In the genomic region with DNA sequence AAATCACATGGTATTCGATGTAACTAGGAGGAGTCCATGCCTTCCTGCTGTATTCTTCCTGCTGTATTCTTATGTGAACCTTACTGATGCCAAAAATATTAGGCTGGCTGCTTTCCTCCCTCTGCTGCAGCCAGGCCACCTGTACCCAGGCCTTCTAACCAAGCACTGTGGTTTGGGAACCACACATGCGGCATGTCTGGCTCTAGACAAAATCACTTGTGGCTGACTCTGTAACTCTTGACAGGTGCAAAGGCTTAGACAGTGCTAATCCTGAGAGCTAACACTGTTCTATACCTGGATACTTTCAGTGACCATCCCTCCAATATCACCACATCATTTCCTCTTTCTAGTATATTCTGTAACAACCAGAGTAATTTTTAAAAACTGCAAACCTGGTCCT, we compare ENCODE assay signal across 27 cellular contexts.
"Had no signal": no experiment of that assay in that cellular context is flagged by ENCODE, and none has a peak within 500 bp of the region (broad histone marks: within the 10 kb centered on the region; RNA-seq: fewer than 3 reads in every experiment).

No MANE protein-coding gene starts in this region.

- H3K9me3 ChIP-seq: lower lobe of right lung, neutrophil, ovary, right atrium auricular region, right lobe of liver, uterus had no signal

- H3K4me2 ChIP-seq: hepatocyte, neural progenitor cell, smooth muscle cell had no signal

- H3K79me2 ChIP-seq: hepatocyte had no signal

- ATAC-seq: left cardiac atrium; left lobe of liver; lower lobe of right lung; natural killer cell; right lobe of liver; stimulated activated memory B cell treated with anti-CD40 and anti-IgM and Interleukin-4, amounts not matched to agents 10 μg/mL and 1 μg/mL and 100 μg/mL, for 72 hours; stimulated activated naive CD8-positive, alpha-beta T cell treated with anti-CD3 and anti-CD28 coated beads, Interleukin-15, amount 100 ng/mL, for 72 hours had no signal

- H3K27ac ChIP-seq: hepatocyte, lower lobe of right lung, neural progenitor cell, neutrophil, ovary, right atrium auricular region, right lobe of liver, tibial nerve, uterus had no signal

- H3K9ac ChIP-seq: neural progenitor cell had no signal

- H3K4me1 ChIP-seq: lower lobe of right lung, neural progenitor cell, right atrium auricular region, right lobe of liver, tibial nerve, uterus had no signal

- H3K4me3 ChIP-seq: hepatocyte, lower lobe of right lung, neural progenitor cell, ovary, right atrium auricular region, right lobe of liver, smooth muscle cell, tibial nerve, uterus had no signal

- H3K36me3 ChIP-seq: lower lobe of right lung, neural progenitor cell, neutrophil, ovary, right atrium auricular region, right lobe of liver, tibial nerve, uterus had no signal

- DNase-seq: kidney glomerular epithelial cell; left cardiac atrium; lower lobe of right lung; mammary epithelial cell; mesenchymal stem cell; naive B cell; natural killer cell; nephron progenitor cell; occipital lobe; ovary; right lobe of liver; stimulated activated CD4-positive, alpha-beta T cell treated with anti-CD3 and anti-CD28 coated beads, Interleukin-1b, Interleukin-23, amount 100 ng/mL, for 48 hours; stimulated activated CD4-positive, alpha-beta T cell treated with anti-CD3 and anti-CD28 coated beads, Interleukin-2, amount 100 ng/mL, for 48 hours; stimulated activated CD4-positive, alpha-beta T cell treated with anti-CD3 and anti-CD28 coated beads, Interleukin-4, amount 100 ng/mL, for 4 hours; stimulated activated CD8-positive, alpha-beta memory T cell treated with anti-CD3 and anti-CD28 coated beads, Interleukin-4, amount 100 ng/mL, for 48 hours; stimulated activated naive CD4-positive, alpha-beta T cell treated with Interleukin-2 at 50 U/mL for 16 hours; stimulated activated naive CD8-positive, alpha-beta T cell treated with anti-CD3 and anti-CD28 coated beads, Interleukin-15, amount 100 ng/mL, for 72 hours; substantia nigra; uterus had no signal

- H2AFZ ChIP-seq: hepatocyte, neural progenitor cell had no signal

- H3K27me3 ChIP-seq: hepatocyte, neural progenitor cell, neutrophil, ovary, right atrium auricular region, right lobe of liver, tibial nerve, uterus had no signal
